Comparison of ENCODE assay signal across 11 cellular contexts in genomic region chr15:90593469-90594158, GRCh38.
DNase-seq lines count a peak whose midpoint lies in the region; ATAC-seq and TF ChIP-seq lines count a peak whose summit lies in the region.
"Had no signal": no experiment of that assay in that cellular context is flagged by ENCODE, and none has a peak within 500 bp of the region (broad histone marks: within the 10 kb centered on the region; RNA-seq: fewer than 3 reads in every experiment).

No MANE protein-coding gene starts in this region.

- H3K9me3 Mint-ChIP-seq in activated naive CD8-positive, alpha-beta T cell treated with anti-CD3 and anti-CD28 coated beads, Interleukin-2, amount 50 U/mL, for 24 hours = no peaks in the 10 kb centered on the region
- no peaks in the 10 kb centered on the region for H3K9me3 Mint-ChIP-seq in natural killer cell

- H3K9me2 ChIP-seq in GM23248 (ENCODE audit: insufficient read depth) = no peaks in the 10 kb centered on the region

- H3K27ac Mint-ChIP-seq in activated naive CD8-positive, alpha-beta T cell treated with anti-CD3 and anti-CD28 coated beads, Interleukin-2, amount 50 U/mL, for 24 hours = peak overlapping the region; percentile 97
- H3K27ac Mint-ChIP-seq in natural killer cell = peak overlapping the region; percentile 93 to 97

- H3K79me2 ChIP-seq in GM23248 (ENCODE audit: insufficient read depth) = peaks cover 70% of the 10 kb centered on the region

- no peak overlapping the region for H3K4me3 ChIP-seq in GM23248
- H3K4me3 ChIP-seq in mucosa of descending colon = no peak overlapping the region
- H3K4me3 ChIP-seq: HAP-1, SK-N-MC had no signal

- no peak overlapping the region for H3K9ac ChIP-seq in GM23248

- no peak overlapping the region for H3K4me2 ChIP-seq in GM23248 (ENCODE audit: unreplicated experiment)

- H2AFZ ChIP-seq in GM23248 = no peak overlapping the region

- no peak for ATAC-seq in activated naive CD8-positive, alpha-beta T cell treated with anti-CD3 and anti-CD28 coated beads, Interleukin-2, amount 50 U/mL, for 24 hours
- ATAC-seq in natural killer cell = no peak
- ATAC-seq in mucosa of descending colon = no peak

- in situ Hi-C loops in GM23248 (cut with MboI) = no loop called here

- intact Hi-C loops in natural killer cell (cut with micrococcal nuclease) (loop anchor here (1.0 kb wide), 1 partner anchor 25 kb away; no protein-coding TSS in a partner anchor), mucosa of descending colon (cut with DNase I, micrococcal nuclease) (no loop called here)

- peak overlapping the region; percentile 79 for H3K4me3 Mint-ChIP-seq in activated naive CD8-positive, alpha-beta T cell treated with anti-CD3 and anti-CD28 coated beads, Interleukin-2, amount 50 U/mL, for 24 hours
- peak overlapping the region; percentile 92 for H3K4me3 Mint-ChIP-seq in natural killer cell

- H3K4me1 ChIP-seq in GM23248 (ENCODE audit: insufficient read depth) = peaks cover 31% of the 10 kb centered on the region
- peaks cover 26% of the 10 kb centered on the region for H3K4me1 ChIP-seq in mucosa of descending colon (ENCODE audit: low read depth)

- H3K4me1 Mint-ChIP-seq in activated naive CD8-positive, alpha-beta T cell treated with anti-CD3 and anti-CD28 coated beads, Interleukin-2, amount 50 U/mL, for 24 hours = peaks cover 73% of the 10 kb centered on the region
- H3K4me1 Mint-ChIP-seq in natural killer cell = peaks cover 53 to 55% of the 10 kb centered on the region in 2 donors

- peaks cover 32% of the 10 kb centered on the region for H3F3A ChIP-seq in GM23248 (ENCODE audit: insufficient read depth)

- H3K27ac ChIP-seq in C4-2B (peak overlapping the region; percentile 44; the same call in 1 of the 2 replicates), GM23248 (peak overlapping the region; percentile 85; the same call in 1 of the 2 replicates)

- no peaks in the 10 kb centered on the region for H3K27me3 Mint-ChIP-seq in activated naive CD8-positive, alpha-beta T cell treated with anti-CD3 and anti-CD28 coated beads, Interleukin-2, amount 50 U/mL, for 24 hours
- H3K27me3 Mint-ChIP-seq in natural killer cell (ENCODE audit: low read depth in 2 of 2) = no peaks in the 10 kb centered on the region

- 87 to 90% methylated on average over 10 of the region's 10 CpGs for WGBS in GM23248 (ENCODE audit: low coverage in 1 of 2, low lambda C conversion rate in 2 of 2, missing lambda C conversion rate in 2 of 2), 2 experiments

- H3K36me3 Mint-ChIP-seq in activated naive CD8-positive, alpha-beta T cell treated with anti-CD3 and anti-CD28 coated beads, Interleukin-2, amount 50 U/mL, for 24 hours (ENCODE audit: low read depth) = peaks cover 14% of the 10 kb centered on the region
- no peaks in the 10 kb centered on the region for H3K36me3 Mint-ChIP-seq in natural killer cell

- no peaks in the 10 kb centered on the region for H3K27me3 ChIP-seq in GM23248 (replicated peaks; ENCODE audit: insufficient read depth)

- no peaks in the 10 kb centered on the region for H3K36me3 ChIP-seq in GM23248 (ENCODE audit: low read depth)
- no peaks in the 10 kb centered on the region for H3K36me3 ChIP-seq in mucosa of descending colon (ENCODE audit: low read depth)
- H3K36me3 ChIP-seq: HAP-1 had no signal

- no peak for TF ChIP-seq CTCF in C4-2B (conservative IDR thresholded peaks at IDR 0.05)
- no peak for TF ChIP-seq CTCF in natural killer cell (IDR thresholded peaks at IDR 0.05)
- no peak for TF ChIP-seq CTCF in mucosa of descending colon (IDR thresholded peaks at IDR 0.05)

- DNase-seq in GM23248 = no peak
- DNase-seq in activated naive CD8-positive, alpha-beta T cell treated with anti-CD3 and anti-CD28 coated beads, Interleukin-2, amount 50 U/mL, for 24 hours = no peak
- DNase-seq in natural killer cell = no peak
- DNase-seq in NCI-H2081 treated with DMSO at 0.1 percent for 48 hours (lab: John Stamatoyannopoulos, UW) = no peak
- DNase-seq in NCI-H2107 treated with DMSO at 0.1 percent for 48 hours (lab: John Stamatoyannopoulos, UW; ENCODE audit: unreplicated experiment) = no peak
- no peak for DNase-seq in DMS 273 (lab: John Stamatoyannopoulos, UW; ENCODE audit: unreplicated experiment)
- DNase-seq in mucosa of descending colon = no peak
- DNase-seq: NCI-H2171 had no signal

- no peaks in the 10 kb centered on the region for H3K9me3 ChIP-seq in GM23248 (ENCODE audit: low read depth)
- H3K9me3 ChIP-seq in mucosa of descending colon = no peaks in the 10 kb centered on the region
- H3K9me3 ChIP-seq: HAP-1 had no signal

- H4K20me1 ChIP-seq in GM23248 (ENCODE audit: insufficient read depth) = no peaks in the 10 kb centered on the region
